Comparison of ENCODE assay signal across 33 cellular contexts in the genomic region with DNA sequence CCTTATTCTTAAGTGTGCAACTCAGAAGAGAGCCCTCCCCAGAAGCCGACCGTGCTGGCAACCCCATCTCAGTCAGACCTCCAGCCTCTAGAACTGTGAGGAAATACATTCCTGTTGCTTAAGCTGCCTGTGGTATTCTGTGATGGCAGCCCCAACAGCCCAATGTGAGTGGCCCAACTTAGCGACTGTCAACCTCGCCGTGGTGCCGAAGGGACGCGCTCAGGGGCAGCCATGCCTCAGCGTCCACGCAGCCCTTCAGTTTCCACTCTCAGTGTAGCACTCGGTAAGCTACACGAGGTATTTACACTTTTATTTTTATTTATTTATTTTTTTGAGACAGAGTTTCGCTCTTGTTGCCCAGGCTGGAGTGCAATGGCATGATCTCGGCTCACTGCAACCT. TPM values are rescaled to one million over a fixed set of nuclear protein-coding genes. Genes with fewer than 3 reads are reported as not detected.
DNase-seq lines count a peak whose midpoint lies in the region; ATAC-seq and TF ChIP-seq lines count a peak whose summit lies in the region.
"Had no signal": no experiment of that assay in that cellular context is flagged by ENCODE, and none has a peak within 500 bp of the region (broad histone marks: within the 10 kb centered on the region; RNA-seq: fewer than 3 reads in every experiment).

No MANE protein-coding gene starts in this region.

- no peak for TF ChIP-seq CTCF in activated CD8-positive, alpha-beta T cell treated with anti-CD3 and anti-CD28 coated beads for 36 hours (IDR thresholded peaks at IDR 0.05)
- TF ChIP-seq CTCF in spleen (IDR thresholded peaks at IDR 0.05 in 8 of 11, conservative IDR thresholded peaks at IDR 0.05 in 3 of 11) (no peak), coronary artery (IDR thresholded peaks at IDR 0.05) (no peak), stomach (IDR thresholded peaks at IDR 0.05) (no peak)

- H3K4me3 ChIP-seq in CD8-positive, alpha-beta memory T cell (ENCODE audit: low read length) = no peak overlapping the region
- no peak overlapping the region for H3K4me3 ChIP-seq in effector memory CD4-positive, alpha-beta T cell (ENCODE audit: insufficient read depth, low read depth, low read length, poor library complexity, severe bottlenecking)
- H3K4me3 ChIP-seq in spleen (no peak overlapping the region), coronary artery (no peak overlapping the region), stomach (no peak overlapping the region)
- H3K4me3 ChIP-seq: A549, ascending aorta, colonic mucosa, esophagus muscularis mucosa, ovary, SJCRH30, suprapubic skin, upper lobe of left lung had no signal

- TF ChIP-seq POLR2A in spleen (IDR thresholded peaks at IDR 0.05) (no peak), stomach (IDR thresholded peaks at IDR 0.05) (no peak)

- H3K9me3 Mint-ChIP-seq in activated CD8-positive, alpha-beta T cell treated with anti-CD3 and anti-CD28 coated beads, Interleukin-2, amount 10 ng/mL, durations not matched to agents 7 days and 5 days (ENCODE audit: insufficient read depth) = no peaks in the 10 kb centered on the region
- no peaks in the 10 kb centered on the region for H3K9me3 Mint-ChIP-seq in activated CD8-positive, alpha-beta T cell treated with anti-CD3 and anti-CD28 coated beads for 36 hours
- H3K9me3 Mint-ChIP-seq in CD8-positive, alpha-beta memory T cell = peaks cover 3 to 8% (median 5%) of the 10 kb centered on the region in 5 donors
- H3K9me3 Mint-ChIP-seq: nephron had no signal

- CTCF ChIA-PET in activated CD8-positive, alpha-beta T cell treated with anti-CD3 and anti-CD28 coated beads, Interleukin-2, amount 10 ng/mL, durations not matched to agents 7 days and 5 days (lab: Charles Lee) = no interaction called here
- CTCF ChIA-PET in activated CD8-positive, alpha-beta T cell treated with anti-CD3 and anti-CD28 coated beads for 36 hours (lab: Charles Lee) = no interaction called here
- CTCF ChIA-PET in CD8-positive, alpha-beta memory T cell (lab: Charles Lee) = no interaction called here

- H3K9me3 ChIP-seq in CD8-positive, alpha-beta memory T cell (ENCODE audit: low read length) = no peaks in the 10 kb centered on the region
- H3K9me3 ChIP-seq in effector memory CD4-positive, alpha-beta T cell (ENCODE audit: control insufficient read depth, low read length) = no peaks in the 10 kb centered on the region
- H3K9me3 ChIP-seq in spleen = no peaks in the 10 kb centered on the region
- no peaks in the 10 kb centered on the region for H3K9me3 ChIP-seq in stomach
- H3K9me3 ChIP-seq: A549, ascending aorta, colonic mucosa, esophagus muscularis mucosa, ovary, SJCRH30, suprapubic skin, upper lobe of left lung had no signal

- H3K36me3 Mint-ChIP-seq in activated CD8-positive, alpha-beta T cell treated with anti-CD3 and anti-CD28 coated beads, Interleukin-2, amount 10 ng/mL, durations not matched to agents 7 days and 5 days (ENCODE audit: low read depth) = peaks cover 59% of the 10 kb centered on the region
- peaks cover 51% of the 10 kb centered on the region for H3K36me3 Mint-ChIP-seq in activated CD8-positive, alpha-beta T cell treated with anti-CD3 and anti-CD28 coated beads for 36 hours (ENCODE audit: low read depth)
- H3K36me3 Mint-ChIP-seq in CD8-positive, alpha-beta memory T cell = peaks cover 26 to 71% (median 34%) of the 10 kb centered on the region in 3 donors

- POLR2A ChIA-PET in activated CD8-positive, alpha-beta T cell treated with anti-CD3 and anti-CD28 coated beads, Interleukin-2, amount 10 ng/mL, durations not matched to agents 7 days and 5 days (lab: Charles Lee) = no interaction called here
- POLR2A ChIA-PET in activated CD8-positive, alpha-beta T cell treated with anti-CD3 and anti-CD28 coated beads for 36 hours (lab: Charles Lee) = interaction anchor here (0.9 kb wide), 1 partner anchor 70 kb away, joined by 3 read pairs; no protein-coding TSS in a partner anchor
- POLR2A ChIA-PET in CD8-positive, alpha-beta memory T cell (lab: Charles Lee) = no interaction called here

- H3K27me3 ChIP-seq in CD8-positive, alpha-beta memory T cell (ENCODE audit: insufficient read depth, low read length, poor library complexity, severe bottlenecking) = no peaks in the 10 kb centered on the region
- no peaks in the 10 kb centered on the region for H3K27me3 ChIP-seq in effector memory CD4-positive, alpha-beta T cell (replicated peaks; ENCODE audit: control insufficient read depth, insufficient read depth, low read length, poor library complexity, severe bottlenecking)
- H3K27me3 ChIP-seq in spleen (replicated peaks in 1 of 7) (no peaks in the 10 kb centered on the region), stomach (no peaks in the 10 kb centered on the region)
- H3K27me3 ChIP-seq: ascending aorta, colonic mucosa, esophagus muscularis mucosa, foreskin keratinocyte, ovary, SJCRH30, suprapubic skin, upper lobe of left lung had no signal

- H3K4me1 ChIP-seq in CD8-positive, alpha-beta memory T cell (ENCODE audit: insufficient read depth, low read length) = peaks cover 52% of the 10 kb centered on the region
- H3K4me1 ChIP-seq in effector memory CD4-positive, alpha-beta T cell (ENCODE audit: control insufficient read depth, insufficient read depth, low read length, poor library complexity, severe bottlenecking) = peaks cover 12% of the 10 kb centered on the region
- H3K4me1 ChIP-seq in spleen (peaks cover 0 to 35% (median 21%) of the 10 kb centered on the region in 6 donors), stomach (peaks cover 5 to 12% (median 9%) of the 10 kb centered on the region in 4 donors)
- H3K4me1 ChIP-seq: ascending aorta, foreskin keratinocyte, suprapubic skin had no signal

- H3K4me3 Mint-ChIP-seq in activated CD8-positive, alpha-beta T cell treated with anti-CD3 and anti-CD28 coated beads, Interleukin-2, amount 10 ng/mL, durations not matched to agents 7 days and 5 days = no peak overlapping the region
- no peak overlapping the region for H3K4me3 Mint-ChIP-seq in activated CD8-positive, alpha-beta T cell treated with anti-CD3 and anti-CD28 coated beads for 36 hours
- peak overlapping the region in 1 of 7 donors; percentile 64 for H3K4me3 Mint-ChIP-seq in CD8-positive, alpha-beta memory T cell
- H3K4me3 Mint-ChIP-seq: nephron had no signal

- ATAC-seq in activated CD8-positive, alpha-beta T cell treated with anti-CD3 and anti-CD28 coated beads, Interleukin-2, amount 10 ng/mL, durations not matched to agents 7 days and 5 days = no peak
- ATAC-seq in activated CD8-positive, alpha-beta T cell treated with anti-CD3 and anti-CD28 coated beads for 36 hours = no peak
- ATAC-seq: foreskin keratinocyte had no signal

- H3K4me1 Mint-ChIP-seq in activated CD8-positive, alpha-beta T cell treated with anti-CD3 and anti-CD28 coated beads, Interleukin-2, amount 10 ng/mL, durations not matched to agents 7 days and 5 days (ENCODE audit: low read depth) = peaks cover 24% of the 10 kb centered on the region
- peaks cover 8% of the 10 kb centered on the region for H3K4me1 Mint-ChIP-seq in activated CD8-positive, alpha-beta T cell treated with anti-CD3 and anti-CD28 coated beads for 36 hours (ENCODE audit: low read depth)
- H3K4me1 Mint-ChIP-seq in CD8-positive, alpha-beta memory T cell = peaks cover 57 to 74% (median 70%) of the 10 kb centered on the region in 3 donors
- H3K4me1 Mint-ChIP-seq: nephron had no signal

- H3K36me3 ChIP-seq in CD8-positive, alpha-beta memory T cell (ENCODE audit: insufficient read depth, low read length) = peaks cover 30% of the 10 kb centered on the region
- H3K36me3 ChIP-seq in effector memory CD4-positive, alpha-beta T cell (ENCODE audit: control insufficient read depth, insufficient read depth, low read length) = peaks cover 26% of the 10 kb centered on the region
- H3K36me3 ChIP-seq in spleen (peaks cover 5 to 92% (median 65%) of the 10 kb centered on the region in 6 donors), stomach (peaks cover 65 to 98% (median 89%) of the 10 kb centered on the region in 4 donors)
- H3K36me3 ChIP-seq: colonic mucosa, ovary had no signal

- peak overlapping the region; percentile 92 for H3K27ac Mint-ChIP-seq in activated CD8-positive, alpha-beta T cell treated with anti-CD3 and anti-CD28 coated beads, Interleukin-2, amount 10 ng/mL, durations not matched to agents 7 days and 5 days
- no peak overlapping the region for H3K27ac Mint-ChIP-seq in activated CD8-positive, alpha-beta T cell treated with anti-CD3 and anti-CD28 coated beads for 36 hours
- H3K27ac Mint-ChIP-seq in CD8-positive, alpha-beta memory T cell = peak overlapping the region in 7 of 8 donors; percentile 91 to 98 (median 96)
- H3K27ac Mint-ChIP-seq: nephron had no signal

- H3K27me3 Mint-ChIP-seq in activated CD8-positive, alpha-beta T cell treated with anti-CD3 and anti-CD28 coated beads, Interleukin-2, amount 10 ng/mL, durations not matched to agents 7 days and 5 days (ENCODE audit: low read depth) = no peaks in the 10 kb centered on the region
- no peaks in the 10 kb centered on the region for H3K27me3 Mint-ChIP-seq in activated CD8-positive, alpha-beta T cell treated with anti-CD3 and anti-CD28 coated beads for 36 hours
- no peaks in the 10 kb centered on the region for H3K27me3 Mint-ChIP-seq in CD8-positive, alpha-beta memory T cell

- no peak for DNase-seq in activated CD8-positive, alpha-beta T cell treated with anti-CD3 and anti-CD28 coated beads, Interleukin-2, amount 10 ng/mL, durations not matched to agents 7 days and 5 days
- no peak for DNase-seq in activated CD8-positive, alpha-beta T cell treated with anti-CD3 and anti-CD28 coated beads for 36 hours
- DNase-seq in CD8-positive, alpha-beta memory T cell = no peak
- DNase-seq in effector memory CD4-positive, alpha-beta T cell = no peak
- no peak for DNase-seq in spleen
- DNase-seq in coronary artery (ENCODE audit: low spot score) = no peak
- no peak for DNase-seq in SIG-M5 (lab: John Stamatoyannopoulos, UW)
- no peak for DNase-seq in stomach
- DNase-seq: activated gamma-delta T cell, AML-193, DMS153, foreskin keratinocyte, GOT3, head of caudate nucleus, KBM-7, mammary epithelial cell, NCI-H1092, NCI-H187, NCI-H2171, ovary, SJCRH30, upper lobe of left lung had no signal

- H3K27ac ChIP-seq in CD8-positive, alpha-beta memory T cell (ENCODE audit: low read depth, low read length) = peak overlapping the region; percentile 22
- peak overlapping the region; percentile 61 for H3K27ac ChIP-seq in effector memory CD4-positive, alpha-beta T cell (ENCODE audit: insufficient read depth, low read length, poor library complexity, severe bottlenecking)
- H3K27ac ChIP-seq in spleen = peak overlapping the region in 5 of 8 donors; percentile 16 to 80 (median 59)
- H3K27ac ChIP-seq in coronary artery = no peak overlapping the region
- no peak overlapping the region for H3K27ac ChIP-seq in stomach
- H3K27ac ChIP-seq: A549, ascending aorta, colonic mucosa, esophagus muscularis mucosa, foreskin keratinocyte, ovary, SJCRH30, suprapubic skin had no signal

- no peak for TF ChIP-seq EP300 in stomach (IDR thresholded peaks at IDR 0.05)

- 91 to 96% (median 95%) methylated on average over 14 of the region's 14 CpGs for WGBS in spleen, 5 donors
- 95 to 99% (median 97%) methylated on average over 14 of the region's 14 CpGs for whole genome bisulfite sequencing in stomach, 5 donors

- intact Hi-C loops in activated CD8-positive, alpha-beta T cell treated with anti-CD3 and anti-CD28 coated beads for 36 hours (cut with micrococcal nuclease) = no loop called here
- intact Hi-C loops in spleen (cut with DNase I; ENCODE audit: low total_unique reads) (no loop called here), stomach (cut with DNase I; ENCODE audit: low total_unique reads) (no loop called here)

RNA-seq across cellular contexts. Expression of a gene that starts 18.4 kb away (rescaled TPM):
- not detected for total RNA-seq in activated CD8-positive, alpha-beta T cell treated with anti-CD3 and anti-CD28 coated beads, Interleukin-2, amount 10 ng/mL, durations not matched to agents 7 days and 5 days
- total RNA-seq in activated CD8-positive, alpha-beta T cell treated with anti-CD3 and anti-CD28 coated beads for 36 hours = not detected
- not detected for total RNA-seq in CD8-positive, alpha-beta memory T cell
- polyA plus RNA-seq in CD8-positive, alpha-beta memory T cell = not detected
- total RNA-seq in spleen (not detected), stomach (1 to 10 TPM in 1 of 5 donors, not detected in 4; 1.9 TPM)
- polyA plus RNA-seq in spleen (under 1 TPM in 1 of 3 donors, not detected in 2; 0.11 TPM), stomach (under 1 TPM in 1 of 3 donors, not detected in 2; 0.08 TPM)
- total RNA-seq: ascending aorta, colonic mucosa, esophagus muscularis mucosa, foreskin keratinocyte, M059J, mammary epithelial cell, mucosa of gallbladder, NCI-H460, ovary, renal cortical epithelial cell, SJCRH30, skeletal muscle tissue, suprapubic skin, upper lobe of left lung had no signal
- polyA plus RNA-seq: A549, foreskin keratinocyte, mammary epithelial cell, ovary had no signal

RNA-seq across cellular contexts. Expression of a gene that starts 31.6 kb away (rescaled TPM):
- total RNA-seq in activated CD8-positive, alpha-beta T cell treated with anti-CD3 and anti-CD28 coated beads, Interleukin-2, amount 10 ng/mL, durations not matched to agents 7 days and 5 days = 10 to 100 TPM; 49.3 to 52.4 TPM
- 10 to 100 TPM; 75.8 to 79.0 TPM for total RNA-seq in activated CD8-positive, alpha-beta T cell treated with anti-CD3 and anti-CD28 coated beads for 36 hours
- 10 to 100 TPM; 60.1 to 62.3 TPM for total RNA-seq in CD8-positive, alpha-beta memory T cell
- 90.4 TPM for polyA plus RNA-seq in CD8-positive, alpha-beta memory T cell
- 10 to 100 TPM; 38.4 to 71.0 (median 49.9) TPM for total RNA-seq in spleen
- 10 to 100 TPM; 34.3 to 45.6 (median 41.2) TPM for polyA plus RNA-seq in spleen
- 10 to 100 TPM; 35.7 to 81.7 (median 44.3) TPM for total RNA-seq in stomach
- polyA plus RNA-seq in stomach = 10 to 100 TPM; 25.9 to 38.3 (median 32.3) TPM

RNA-seq across cellular contexts. Expression of a gene that starts 32.6 kb away (rescaled TPM):
- 10 to 100 TPM; 65.9 to 70.5 TPM for total RNA-seq in activated CD8-positive, alpha-beta T cell treated with anti-CD3 and anti-CD28 coated beads, Interleukin-2, amount 10 ng/mL, durations not matched to agents 7 days and 5 days
- total RNA-seq in activated CD8-positive, alpha-beta T cell treated with anti-CD3 and anti-CD28 coated beads for 36 hours = 10 to 100 TPM; 81.5 to 81.7 TPM
- 10 to 100 TPM; 82.5 to 87.3 TPM for total RNA-seq in CD8-positive, alpha-beta memory T cell
- polyA plus RNA-seq in CD8-positive, alpha-beta memory T cell = 67.4 TPM
- total RNA-seq in spleen = 10 to 100 TPM; 54.8 to 99.3 (median 70.1) TPM
- 10 to 100 TPM; 24.4 to 35.6 (median 34.7) TPM for polyA plus RNA-seq in spleen
- 100 to 1,000 TPM; 107 to 153 (median 148) TPM for total RNA-seq in stomach
- 10 to 100 TPM; 24.4 to 31.0 (median 25.6) TPM for polyA plus RNA-seq in stomach

RNA-seq across cellular contexts. Expression of a gene that starts 54.2 kb away (rescaled TPM):
- not detected for total RNA-seq in activated CD8-positive, alpha-beta T cell treated with anti-CD3 and anti-CD28 coated beads, Interleukin-2, amount 10 ng/mL, durations not matched to agents 7 days and 5 days
- total RNA-seq in activated CD8-positive, alpha-beta T cell treated with anti-CD3 and anti-CD28 coated beads for 36 hours = not detected
- total RNA-seq in CD8-positive, alpha-beta memory T cell = not detected
- not detected for polyA plus RNA-seq in CD8-positive, alpha-beta memory T cell
- total RNA-seq in spleen = 1 to 10 TPM; 1.6 to 6.4 (median 3.0) TPM
- polyA plus RNA-seq in spleen = 1 to 10 TPM; 1.8 to 4.2 (median 2.0) TPM
- 10 to 100 TPM in 1 of 5 donors, 1 to 10 TPM in 1, under 1 TPM in 1, not detected in 2; 0.45 to 14.9 (median 3.0) TPM for total RNA-seq in stomach
- 1 to 10 TPM; 3.1 to 8.0 (median 3.5) TPM for polyA plus RNA-seq in stomach
- total RNA-seq: foreskin keratinocyte, mammary epithelial cell had no signal
- polyA plus RNA-seq: foreskin keratinocyte, mammary epithelial cell had no signal

Comparison
In these comparisons a context has a peak if more than half of its experiments do, and no peak if none do; other contexts are left out.
1. H3K27ac ChIP-seq: peak in CD8-positive, alpha-beta memory T cell (single experiment), effector memory CD4-positive, alpha-beta T cell (single experiment) and spleen (5 of 8); none in coronary artery (0 of 2) and stomach (0 of 5).